19 cellular contexts compared by ENCODE assay signal in genomic region chr1:205423248-205423647, GRCh38. TPM values are rescaled to one million over a fixed set of nuclear protein-coding genes. Genes with fewer than 3 reads are reported as not detected.
DNase-seq lines count a peak whose midpoint lies in the region; ATAC-seq and TF ChIP-seq lines count a peak whose summit lies in the region.
"Had no signal": no experiment of that assay in that cellular context is flagged by ENCODE, and none has a peak within 500 bp of the region (broad histone marks: within the 10 kb centered on the region; RNA-seq: fewer than 3 reads in every experiment).

No MANE protein-coding gene starts in this region.

- no peak for ATAC-seq in activated T-helper 17 cell treated with anti-CD3 and anti-CD28 coated beads, Interleukin-2, amount 50 U/mL, for 72 hours (replicated peaks)
- ATAC-seq: heart right ventricle; left cardiac atrium; stimulated activated naive CD8-positive, alpha-beta T cell treated with anti-CD3 and anti-CD28 coated beads, Interleukin-15, Interleukin-2, amounts not matched to agents 100 U/mL and 50 U/mL, for 24 hours had no signal

- H3K4me3 ChIP-seq in spleen, result no peak overlapping the region
- H3K4me3 ChIP-seq: ascending aorta, heart right ventricle had no signal

- H3K4me1 Mint-ChIP-seq in brain, result peaks cover 67% of the 10 kb centered on the region
- H3K4me1 Mint-ChIP-seq in activated T-helper 2 cell treated with anti-CD3 and anti-CD28 coated beads, Interferon-gamma antibody, Interleukin-2, Interleukin-4, amounts not matched to agents 10 μg/mL and 5 μg/mL and 100 μg/mL, durations not matched to agents 14 hours and 24 hours and 36 hours (ENCODE audit: low read depth), result no peaks in the 10 kb centered on the region
- no peaks in the 10 kb centered on the region for H3K4me1 Mint-ChIP-seq in activated T-helper 17 cell treated with anti-CD3 and anti-CD28 coated beads, Interleukin-2, amount 50 U/mL, for 72 hours

- intact Hi-C loops in activated T-helper 2 cell treated with anti-CD3 and anti-CD28 coated beads, Interferon-gamma antibody, Interleukin-2, Interleukin-4, amounts not matched to agents 10 μg/mL and 5 μg/mL and 100 μg/mL, durations not matched to agents 14 hours and 24 hours and 36 hours (cut with micrococcal nuclease), result no loop called here
- intact Hi-C loops in spleen (cut with DNase I; ENCODE audit: low total_unique reads), result no loop called here

- no peaks in the 10 kb centered on the region for H3K9me3 Mint-ChIP-seq in brain
- H3K9me3 Mint-ChIP-seq in activated T-helper 2 cell treated with anti-CD3 and anti-CD28 coated beads, Interferon-gamma antibody, Interleukin-2, Interleukin-4, amounts not matched to agents 10 μg/mL and 5 μg/mL and 100 μg/mL, durations not matched to agents 14 hours and 24 hours and 36 hours, result no peaks in the 10 kb centered on the region
- no peaks in the 10 kb centered on the region for H3K9me3 Mint-ChIP-seq in activated T-helper 17 cell treated with anti-CD3 and anti-CD28 coated beads, Interleukin-2, amount 50 U/mL, for 72 hours
- H3K9me3 Mint-ChIP-seq: IgD-negative memory B cell had no signal

- peaks cover 20% of the 10 kb centered on the region for H3K36me3 Mint-ChIP-seq in brain
- no peaks in the 10 kb centered on the region for H3K36me3 Mint-ChIP-seq in activated T-helper 2 cell treated with anti-CD3 and anti-CD28 coated beads, Interferon-gamma antibody, Interleukin-2, Interleukin-4, amounts not matched to agents 10 μg/mL and 5 μg/mL and 100 μg/mL, durations not matched to agents 14 hours and 24 hours and 36 hours (ENCODE audit: low read depth)
- no peaks in the 10 kb centered on the region for H3K36me3 Mint-ChIP-seq in activated T-helper 17 cell treated with anti-CD3 and anti-CD28 coated beads, Interleukin-2, amount 50 U/mL, for 72 hours (ENCODE audit: low read depth)
- H3K36me3 Mint-ChIP-seq: IgD-negative memory B cell had no signal

- peaks cover 7% of the 10 kb centered on the region for H3K27me3 Mint-ChIP-seq in brain
- H3K27me3 Mint-ChIP-seq in activated T-helper 2 cell treated with anti-CD3 and anti-CD28 coated beads, Interferon-gamma antibody, Interleukin-2, Interleukin-4, amounts not matched to agents 10 μg/mL and 5 μg/mL and 100 μg/mL, durations not matched to agents 14 hours and 24 hours and 36 hours (ENCODE audit: low read depth), result peaks cover 56% of the 10 kb centered on the region
- peaks cover 23% of the 10 kb centered on the region for H3K27me3 Mint-ChIP-seq in activated T-helper 17 cell treated with anti-CD3 and anti-CD28 coated beads, Interleukin-2, amount 50 U/mL, for 72 hours

- peak; percentile 85 for DNase-seq in DMS153 treated with DMSO at 0.1 percent for 48 hours (lab: John Stamatoyannopoulos, UW; ENCODE audit: unreplicated experiment)
- DNase-seq in NCI-H2081 treated with DMSO at 0.1 percent for 48 hours (lab: John Stamatoyannopoulos, UW), result peak; percentile 3
- DNase-seq in activated T-helper 2 cell treated with anti-CD3 and anti-CD28 coated beads, Interferon-gamma antibody, Interleukin-2, Interleukin-4, amounts not matched to agents 10 μg/mL and 5 μg/mL and 100 μg/mL, durations not matched to agents 14 hours and 24 hours and 36 hours (ENCODE audit: low spot score), result no peak
- no peak for DNase-seq in SW 1271 (lab: John Stamatoyannopoulos, UW)
- DNase-seq in spleen, result no peak
- DNase-seq: AML-193; cortex of kidney; heart right ventricle; left cardiac atrium; NCI-H187; stimulated activated naive CD8-positive, alpha-beta T cell treated with anti-CD3 and anti-CD28 coated beads, Interleukin-15, Interleukin-2, amounts not matched to agents 100 U/mL and 50 U/mL, for 24 hours had no signal

- H3K4me1 ChIP-seq in spleen, result no peaks in the 10 kb centered on the region
- H3K4me1 ChIP-seq: ascending aorta had no signal

- no peak for TF ChIP-seq POLR2A in spleen (IDR thresholded peaks at IDR 0.05)

- H3K27ac ChIP-seq in 22Rv1 (no peak overlapping the region), spleen (no peak overlapping the region)
- H3K27ac ChIP-seq: ascending aorta, heart right ventricle had no signal

- H3K27me3 ChIP-seq in spleen (replicated peaks in 1 of 7), result peaks cover 0 to 17% (median 0%) of the 10 kb centered on the region in 7 donors
- H3K27me3 ChIP-seq: ascending aorta had no signal

- H3K36me3 ChIP-seq in spleen, result no peaks in the 10 kb centered on the region
- H3K36me3 ChIP-seq: ascending aorta, heart right ventricle had no signal

- TF ChIP-seq CTCF in 22Rv1 (IDR thresholded peaks at IDR 0.05), result peak; percentile 49
- peak; percentile 36 to 50 for TF ChIP-seq CTCF in brain (conservative IDR thresholded peaks at IDR 0.05)
- TF ChIP-seq CTCF in spleen (IDR thresholded peaks at IDR 0.05 in 8 of 11, conservative IDR thresholded peaks at IDR 0.05 in 3 of 11), result no peak

- WGBS in spleen, 5 donors, result 92 to 100% (median 96%) methylated on average over 1 of the region's 1 CpG

- H3K4me3 Mint-ChIP-seq in brain, result no peak overlapping the region
- H3K4me3 Mint-ChIP-seq in activated T-helper 2 cell treated with anti-CD3 and anti-CD28 coated beads, Interferon-gamma antibody, Interleukin-2, Interleukin-4, amounts not matched to agents 10 μg/mL and 5 μg/mL and 100 μg/mL, durations not matched to agents 14 hours and 24 hours and 36 hours (ENCODE audit: low read depth), result no peak overlapping the region
- no peak overlapping the region for H3K4me3 Mint-ChIP-seq in activated T-helper 17 cell treated with anti-CD3 and anti-CD28 coated beads, Interleukin-2, amount 50 U/mL, for 72 hours
- H3K4me3 Mint-ChIP-seq: IgD-negative memory B cell had no signal

- H3K27ac Mint-ChIP-seq in brain, result peak overlapping the region in 1 of 5 experiments; percentile 90
- H3K27ac Mint-ChIP-seq in activated T-helper 2 cell treated with anti-CD3 and anti-CD28 coated beads, Interferon-gamma antibody, Interleukin-2, Interleukin-4, amounts not matched to agents 10 μg/mL and 5 μg/mL and 100 μg/mL, durations not matched to agents 14 hours and 24 hours and 36 hours, result no peak overlapping the region
- H3K27ac Mint-ChIP-seq in activated T-helper 17 cell treated with anti-CD3 and anti-CD28 coated beads, Interleukin-2, amount 50 U/mL, for 72 hours, result no peak overlapping the region
- H3K27ac Mint-ChIP-seq: IgD-negative memory B cell had no signal

- H3K9me3 ChIP-seq in spleen, result no peaks in the 10 kb centered on the region
- H3K9me3 ChIP-seq: ascending aorta, heart right ventricle had no signal

RNA-seq across cellular contexts. Expression of gene LEMD1, which starts 1.4 kb away (rescaled TPM):
- polyA plus RNA-seq in brain (ENCODE audit: insufficient read depth, low read depth, low replicate concordance) (not detected), spleen (not detected)
- 0.48 TPM in 1 of 2 replicates, not detected in the other for total RNA-seq in activated T-helper 2 cell treated with anti-CD3 and anti-CD28 coated beads, Interferon-gamma antibody, Interleukin-2, Interleukin-4, amounts not matched to agents 10 μg/mL and 5 μg/mL and 100 μg/mL, durations not matched to agents 14 hours and 24 hours and 36 hours
- total RNA-seq in spleen, result not detected
- 1 to 10 TPM in 1 of 2 donors, under 1 TPM in 1; 0.61 to 1.1 TPM for total RNA-seq in activated T-helper 17 cell treated with anti-CD3 and anti-CD28 coated beads, Interleukin-2, amount 50 U/mL, for 72 hours
- total RNA-seq: ascending aorta, heart right ventricle, left cardiac atrium, osteoblast, ureter had no signal
- polyA plus RNA-seq: heart right ventricle, IgD-negative memory B cell had no signal

RNA-seq across cellular contexts. Expression of gene BLACAT1, which starts 32.6 kb away (rescaled TPM):
- polyA plus RNA-seq in brain (ENCODE audit: insufficient read depth, low read depth, low replicate concordance) (0.10 TPM), spleen (under 1 TPM in 1 of 3 donors, not detected in 2; 0.02 TPM)
- total RNA-seq in activated T-helper 2 cell treated with anti-CD3 and anti-CD28 coated beads, Interferon-gamma antibody, Interleukin-2, Interleukin-4, amounts not matched to agents 10 μg/mL and 5 μg/mL and 100 μg/mL, durations not matched to agents 14 hours and 24 hours and 36 hours, result not detected in 2 replicates
- total RNA-seq in spleen, result under 1 TPM in 5 of 7 donors, not detected in 2; 0.19 to 0.51 (median 0.24) TPM
- under 1 TPM; 0.61 to 0.95 TPM for total RNA-seq in activated T-helper 17 cell treated with anti-CD3 and anti-CD28 coated beads, Interleukin-2, amount 50 U/mL, for 72 hours
- total RNA-seq: ascending aorta, mononuclear cell, osteoblast had no signal
- polyA plus RNA-seq: heart right ventricle, IgD-negative memory B cell had no signal

Comparison
In these comparisons a context has a peak if more than half of its experiments do, and no peak if none do; other contexts are left out.
1. CTCF ChIP-seq: peak in 22Rv1 (single experiment) and brain (2 of 2); none in spleen (0 of 11).
2. DNase-seq: peak in DMS153 treated with DMSO at 0.1 percent for 48 hours (single experiment) and NCI-H2081 treated with DMSO at 0.1 percent for 48 hours (single experiment); none in activated T-helper 2 cell treated with anti-CD3 and anti-CD28 coated beads, Interferon-gamma antibody, Interleukin-2, Interleukin-4, amounts not matched to agents 10 μg/mL and 5 μg/mL and 100 μg/mL, durations not matched to agents 14 hours and 24 hours and 36 hours (single experiment), SW 1271 (0 of 2) and spleen (single experiment).